In genomic region chr16:67969286-67970039, GRCh38 we compare ENCODE assay signal across 8 cellular contexts. TPM values are rescaled to one million over a fixed set of nuclear protein-coding genes. Genes with fewer than 3 reads are reported as not detected.
A peak's percentile ranks its signal among the peaks of the same experiment; 100 is the strongest.
DNase-seq lines count a peak whose midpoint lies in the region; ATAC-seq and TF ChIP-seq lines count a peak whose summit lies in the region.

No MANE protein-coding gene starts in this region.

- H3K9me3 ChIP-seq in iPS-18c (ENCODE audit: control insufficient read depth, insufficient read depth, low read length) = no peaks in the 10 kb centered on the region

- POLR2A ChIA-PET in activated CD8-positive, alpha-beta T cell treated with anti-CD3 and anti-CD28 coated beads for 36 hours (lab: Charles Lee) = interaction anchor here (0.6 to 2.0 kb wide), 6 partner anchors 15 to 136 kb away, joined by 3 to 7 read pairs (median 4); no protein-coding TSS in a partner anchor

- intact Hi-C loops in activated CD8-positive, alpha-beta T cell treated with anti-CD3 and anti-CD28 coated beads for 36 hours (cut with micrococcal nuclease) = no loop called here

- peaks cover 1% of the 10 kb centered on the region for H3K36me3 Mint-ChIP-seq in activated CD8-positive, alpha-beta T cell treated with anti-CD3 and anti-CD28 coated beads for 36 hours (ENCODE audit: low read depth)

- no peak for ATAC-seq in activated CD8-positive, alpha-beta T cell treated with anti-CD3 and anti-CD28 coated beads for 36 hours
- no peak for ATAC-seq in stimulated activated naive CD8-positive, alpha-beta T cell treated with anti-CD3 and anti-CD28 coated beads, Interleukin-15, amount 100 ng/mL, for 72 hours

- TF ChIP-seq CTCF in activated CD8-positive, alpha-beta T cell treated with anti-CD3 and anti-CD28 coated beads for 36 hours (IDR thresholded peaks at IDR 0.05) = no peak

- no peaks in the 10 kb centered on the region for H3K9me3 Mint-ChIP-seq in activated CD8-positive, alpha-beta T cell treated with anti-CD3 and anti-CD28 coated beads for 36 hours
- no peaks in the 10 kb centered on the region for H3K9me3 Mint-ChIP-seq in stimulated activated naive CD8-positive, alpha-beta T cell treated with anti-CD3 and anti-CD28 coated beads, Interleukin-15, amount 100 ng/mL, for 72 hours

- CTCF ChIA-PET in activated CD8-positive, alpha-beta T cell treated with anti-CD3 and anti-CD28 coated beads for 36 hours (lab: Charles Lee) = interaction anchor here (1.0 to 1.8 kb wide), 4 partner anchors 11 to 71 kb away, joined by 3 to 11 read pairs (median 5); partner anchors contain the start of gene DPEP3

- H3K27me3 Mint-ChIP-seq in activated CD8-positive, alpha-beta T cell treated with anti-CD3 and anti-CD28 coated beads for 36 hours = no peaks in the 10 kb centered on the region
- H3K27me3 Mint-ChIP-seq in stimulated activated naive CD8-positive, alpha-beta T cell treated with anti-CD3 and anti-CD28 coated beads, Interleukin-15, amount 100 ng/mL, for 72 hours = no peaks in the 10 kb centered on the region

- peak overlapping the region; percentile 54; the same call in 1 of the 2 replicates for H3K4me3 ChIP-seq in iPS-18c (ENCODE audit: insufficient read depth, low read depth, low read length)

- peak overlapping the region; percentile 95 for H3K4me3 Mint-ChIP-seq in activated CD8-positive, alpha-beta T cell treated with anti-CD3 and anti-CD28 coated beads for 36 hours
- H3K4me3 Mint-ChIP-seq in stimulated activated naive CD8-positive, alpha-beta T cell treated with anti-CD3 and anti-CD28 coated beads, Interleukin-15, amount 100 ng/mL, for 72 hours = peak overlapping the region; percentile 99

- H3K27ac Mint-ChIP-seq in activated CD8-positive, alpha-beta T cell treated with anti-CD3 and anti-CD28 coated beads for 36 hours = peak overlapping the region; percentile 90
- peak overlapping the region; percentile 86 to 97 for H3K27ac Mint-ChIP-seq in stimulated activated naive CD8-positive, alpha-beta T cell treated with anti-CD3 and anti-CD28 coated beads, Interleukin-15, amount 100 ng/mL, for 72 hours

- H3K4me1 Mint-ChIP-seq in activated CD8-positive, alpha-beta T cell treated with anti-CD3 and anti-CD28 coated beads for 36 hours (ENCODE audit: low read depth) = peaks cover 18% of the 10 kb centered on the region
- H3K4me1 Mint-ChIP-seq in stimulated activated naive CD8-positive, alpha-beta T cell treated with anti-CD3 and anti-CD28 coated beads, Interleukin-15, amount 100 ng/mL, for 72 hours = peaks cover 34% of the 10 kb centered on the region

- DNase-seq in DMS53 (lab: John Stamatoyannopoulos, UW) = peak; percentile 41
- no peak for DNase-seq in DMS53 treated with DMSO at 0.1 percent for 48 hours (lab: John Stamatoyannopoulos, UW; ENCODE audit: unreplicated experiment)
- no peak for DNase-seq in activated CD8-positive, alpha-beta T cell treated with anti-CD3 and anti-CD28 coated beads for 36 hours
- no peak for DNase-seq in stimulated activated naive CD8-positive, alpha-beta T cell treated with anti-CD3 and anti-CD28 coated beads, Interleukin-15, amount 100 ng/mL, for 72 hours
- DNase-seq in mesenteric fat pad (ENCODE audit: low spot score) = no peak
- no peak for DNase-seq in NCI-H2107 treated with DMSO at 0.1 percent for 48 hours (lab: John Stamatoyannopoulos, UW; ENCODE audit: unreplicated experiment)
- DNase-seq in NCI-H510A treated with DMSO at 0.1 percent for 48 hours (lab: John Stamatoyannopoulos, UW) = no peak

RNA-seq across cellular contexts. Expression of gene SLC12A4, which starts 1.0 kb away (rescaled TPM):
- total RNA-seq in activated CD8-positive, alpha-beta T cell treated with anti-CD3 and anti-CD28 coated beads for 36 hours = 10 to 100 TPM; 32.5 to 38.0 TPM
- 113 TPM for total RNA-seq in mesenteric fat pad

RNA-seq across cellular contexts. Expression of gene DPEP3, which starts 10.8 kb away (rescaled TPM):
- total RNA-seq in activated CD8-positive, alpha-beta T cell treated with anti-CD3 and anti-CD28 coated beads for 36 hours = under 1 TPM; 0.16 to 0.25 TPM
- 0.16 TPM for total RNA-seq in mesenteric fat pad

RNA-seq across cellular contexts. Expression of gene LCAT, which starts 25.5 kb away (rescaled TPM):
- total RNA-seq in activated CD8-positive, alpha-beta T cell treated with anti-CD3 and anti-CD28 coated beads for 36 hours = 10 to 100 TPM; 10.6 to 14.3 TPM
- 32.1 TPM for total RNA-seq in mesenteric fat pad

RNA-seq across cellular contexts. Expression of gene DPEP2, which starts 29.8 kb away (rescaled TPM):
- 1 to 10 TPM; 2.9 TPM for total RNA-seq in activated CD8-positive, alpha-beta T cell treated with anti-CD3 and anti-CD28 coated beads for 36 hours
- 1.5 TPM for total RNA-seq in mesenteric fat pad

RNA-seq across cellular contexts. Expression of gene PSMB10, which starts 32.8 kb away (rescaled TPM):
- 100 to 1,000 TPM; 205 to 206 TPM for total RNA-seq in activated CD8-positive, alpha-beta T cell treated with anti-CD3 and anti-CD28 coated beads for 36 hours
- 53.8 TPM for total RNA-seq in mesenteric fat pad
